ENCODE assay signal across 18 cellular contexts in genomic region chr5:81925012-81925411, GRCh38.
"Had no signal": no experiment of that assay in that cellular context is flagged by ENCODE, and none has a peak within 500 bp of the region (broad histone marks: within the 10 kb centered on the region; RNA-seq: fewer than 3 reads in every experiment).

No MANE protein-coding gene starts in this region.

- H3K4me3 ChIP-seq: lower lobe of right lung, pancreas, stomach, thyroid gland, vagina had no signal

- FAIRE-seq: frontal cortex, keratinocyte, pancreas had no signal

- H3K9me3 ChIP-seq: lower lobe of right lung, pancreas, stomach, thyroid gland, vagina had no signal

- H3K4me1 ChIP-seq: lower lobe of right lung, pancreas, stomach, thyroid gland, vagina had no signal

- DNase-seq: effector CD4-positive, alpha-beta T cell; lower lobe of right lung; naive thymus-derived CD8-positive, alpha-beta T cell; nephron progenitor cell; occipital lobe; pancreas; stimulated activated CD4-positive, alpha-beta T cell treated with anti-CD3 and anti-CD28 coated beads, Interleukin-2, amount 100 ng/mL, for 24 hours; stimulated activated CD4-positive, alpha-beta T cell treated with anti-CD3 and anti-CD28 coated beads, Interleukin-4, amount 100 ng/mL, for 24 hours; stimulated activated naive CD4-positive, alpha-beta T cell treated with Interleukin-2 at 50 U/mL for 16 hours; stomach; trophoblast cell had no signal

- H3K36me3 ChIP-seq: lower lobe of right lung, pancreas, stomach, thyroid gland, vagina had no signal

- ATAC-seq: lower lobe of right lung; naive thymus-derived CD8-positive, alpha-beta T cell; pancreas; sciatic nerve; stimulated activated effector memory CD8-positive, alpha-beta T cell treated with anti-CD3 and anti-CD28 coated beads, Interleukin-12 subunit alpha, Interleukin-12 subunit beta, amount 100 ng/mL, for 72 hours had no signal

- H3K27me3 ChIP-seq: dorsolateral prefrontal cortex, pancreas, stomach, thyroid gland, vagina had no signal

- H3K27ac ChIP-seq: lower lobe of right lung, pancreas, stomach, thyroid gland, vagina had no signal
